In the genomic region with DNA sequence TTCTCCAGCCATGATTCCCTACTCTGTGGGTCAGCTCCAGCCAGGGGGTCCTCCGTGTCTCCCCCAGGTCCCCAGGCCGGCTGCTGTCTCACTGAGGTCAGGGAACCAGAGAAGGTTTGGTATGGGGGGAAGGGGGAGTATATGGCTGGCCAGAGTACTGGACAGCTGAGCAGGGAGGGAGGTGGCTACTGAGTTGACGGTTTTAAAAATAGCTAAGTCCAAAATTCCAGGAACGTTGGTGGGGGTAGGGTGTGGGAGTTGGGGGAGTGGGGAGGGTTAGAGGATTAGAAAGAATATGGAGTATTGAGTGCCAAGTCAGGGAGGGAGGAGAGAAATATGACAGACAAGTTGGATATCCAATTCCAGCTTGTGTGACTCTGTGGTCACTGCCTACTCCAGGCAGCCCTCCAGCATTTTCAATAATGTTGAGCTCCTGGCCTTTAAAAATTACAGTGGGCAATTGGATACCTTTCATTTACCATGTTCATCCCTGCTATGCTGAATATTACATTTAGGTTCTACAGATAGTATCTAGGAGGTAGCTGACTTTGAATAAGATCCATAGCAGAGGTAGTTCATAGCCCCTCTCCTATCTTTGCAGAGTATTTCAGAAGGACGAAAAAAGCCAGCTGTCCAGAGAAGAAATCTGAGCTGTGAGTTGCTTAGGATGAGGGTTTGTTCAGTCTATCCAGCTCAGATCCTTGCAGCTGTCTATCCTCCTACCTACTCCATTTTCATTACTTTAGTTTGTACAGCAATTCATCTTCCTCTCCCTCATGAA, we compare ENCODE assay signal across 20 cellular contexts. TPM values are rescaled to one million over a fixed set of nuclear protein-coding genes. Genes with fewer than 3 reads are reported as not detected.
A peak's percentile ranks its signal among the peaks of the same experiment; 100 is the strongest.
DNase-seq lines count a peak whose midpoint lies in the region; ATAC-seq and TF ChIP-seq lines count a peak whose summit lies in the region.
"Had no signal": no experiment of that assay in that cellular context is flagged by ENCODE, and none has a peak within 500 bp of the region (broad histone marks: within the 10 kb centered on the region; RNA-seq: fewer than 3 reads in every experiment).

A gene with protein sequence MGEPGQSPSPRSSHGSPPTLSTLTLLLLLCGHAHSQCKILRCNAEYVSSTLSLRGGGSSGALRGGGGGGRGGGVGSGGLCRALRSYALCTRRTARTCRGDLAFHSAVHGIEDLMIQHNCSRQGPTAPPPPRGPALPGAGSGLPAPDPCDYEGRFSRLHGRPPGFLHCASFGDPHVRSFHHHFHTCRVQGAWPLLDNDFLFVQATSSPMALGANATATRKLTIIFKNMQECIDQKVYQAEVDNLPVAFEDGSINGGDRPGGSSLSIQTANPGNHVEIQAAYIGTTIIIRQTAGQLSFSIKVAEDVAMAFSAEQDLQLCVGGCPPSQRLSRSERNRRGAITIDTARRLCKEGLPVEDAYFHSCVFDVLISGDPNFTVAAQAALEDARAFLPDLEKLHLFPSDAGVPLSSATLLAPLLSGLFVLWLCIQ (minus strand): TSS at position 114 of the 781 bp plus-strand sequence. CDS start 1,504 bp downstream, outside the sequence.

- no peak within 1 kb of the TSS for H3K4me3 ChIP-seq in CD8-positive, alpha-beta T cell (ENCODE audit: low read depth, low read length)
- H3K4me3 ChIP-seq in gastroesophageal sphincter: no peak within 1 kb of the TSS
- peak within 1 kb of the TSS; percentile 23 for H3K4me3 ChIP-seq in right cardiac atrium (ENCODE audit: low read length)
- peak within 1 kb of the TSS; percentile 72 for H3K4me3 ChIP-seq in psoas muscle
- H3K4me3 ChIP-seq: HAP-1 had no signal

- no peak for TF ChIP-seq EP300 in gastroesophageal sphincter (IDR thresholded peaks at IDR 0.05)

- no peaks in the 10 kb centered on the region for H3K79me1 ChIP-seq in H9 (ENCODE audit: insufficient read depth, low read depth, low read length, poor library complexity, severe bottlenecking)

- H3K18ac ChIP-seq in H9 (ENCODE audit: insufficient read length, low read depth, low read length): no peak within 1 kb of the TSS

- H4K20me1 ChIP-seq in H9 (ENCODE audit: control insufficient read depth, insufficient read depth, insufficient read length): no peaks in the 10 kb centered on the region

- no peaks in the 10 kb centered on the region for H3K36me3 ChIP-seq in CD8-positive, alpha-beta T cell (ENCODE audit: insufficient read depth, low read length)
- no peaks in the 10 kb centered on the region for H3K36me3 ChIP-seq in gastroesophageal sphincter
- peaks cover 0 to 14% of the 10 kb centered on the region in 2 donors for H3K36me3 ChIP-seq in psoas muscle (ENCODE audit: insufficient read depth in 1 of 2, low read depth in 1 of 2)
- H3K36me3 ChIP-seq: HAP-1 had no signal

- no peak within 1 kb of the TSS for H3K23ac ChIP-seq in H9 (ENCODE audit: insufficient read length, low read depth, low read length)

- WGBS in gastroesophageal sphincter (ENCODE audit: low coverage in 1 of 2), 2 donors: 51% methylated on average over 4 of the region's 5 CpGs; no CpG with 5 or more reads in 1 of the 2 donors
- 50% methylated on average over 5 of the region's 5 CpGs for WGBS in right cardiac atrium
- 19 to 25% (median 21%) methylated on average over 5 of the region's 5 CpGs for WGBS in psoas muscle, 3 donors
- WGBS in H9 (ENCODE audit: extremely low coverage, insufficient read length, low lambda C conversion rate): 100% methylated on average over 1 of the region's 5 CpGs

- H3K4me2 ChIP-seq in H9 (ENCODE audit: insufficient read depth, insufficient read length, low read length): no peak within 1 kb of the TSS

- no peak within 1 kb of the TSS for H2BK5ac ChIP-seq in H9 (ENCODE audit: insufficient read length, low read length)

- peak within 1 kb of the TSS; percentile 20 for H3K27ac Mint-ChIP-seq in CD8-positive, alpha-beta T cell
- H3K27ac Mint-ChIP-seq in H9: no peak within 1 kb of the TSS

- H3K23me2 ChIP-seq in H9 (ENCODE audit: insufficient read length, low read depth, low read length, poor library complexity, severe bottlenecking): peaks cover 6% of the 10 kb centered on the region

- H3K4me1 Mint-ChIP-seq in CD8-positive, alpha-beta T cell (ENCODE audit: low read depth): peaks cover 9% of the 10 kb centered on the region
- peaks cover 15 to 24% of the 10 kb centered on the region in 2 experiments for H3K4me1 Mint-ChIP-seq in H9

- no peak for ATAC-seq in CD8-positive, alpha-beta T cell
- ATAC-seq in gastroesophageal sphincter (peak; percentile 49), right cardiac atrium (peak; percentile 80 to 84), psoas muscle (peak; percentile 80 to 87 (median 84))

- no peak within 1 kb of the TSS for H3K4ac ChIP-seq in H9 (ENCODE audit: low read depth, low read length)

- H4K91ac ChIP-seq in H9 (ENCODE audit: insufficient read length, low read depth, low read length): no peak within 1 kb of the TSS

- H4K8ac ChIP-seq in H9 (replicated peaks; ENCODE audit: insufficient read length, low read depth, low read length): no peak within 1 kb of the TSS

- no peak within 1 kb of the TSS for H3T11ph ChIP-seq in H9 (ENCODE audit: low read length)

- no peaks in the 10 kb centered on the region for H3K79me2 ChIP-seq in H9 (ENCODE audit: insufficient read depth, low read length)

- H2AK5ac ChIP-seq in H9 (ENCODE audit: insufficient read length, low read length): no peak within 1 kb of the TSS

- H4K5ac ChIP-seq in H9 (ENCODE audit: insufficient read length, low read depth, low read length): no peak within 1 kb of the TSS

- H3K27me3 ChIP-seq in CD8-positive, alpha-beta T cell (ENCODE audit: insufficient read depth, low read length): peaks cover 10% of the 10 kb centered on the region
- H3K27me3 ChIP-seq in gastroesophageal sphincter (peaks cover 53% of the 10 kb centered on the region), right cardiac atrium (ENCODE audit: control insufficient read depth, insufficient read depth) (no peaks in the 10 kb centered on the region), psoas muscle (ENCODE audit: insufficient read depth in 3 of 3, low read length in 2 of 3) (no peaks in the 10 kb centered on the region), H9 (ENCODE audit: insufficient read depth, low read length) (peaks cover 10% of the 10 kb centered on the region; the same call in 1 of the 2 replicates)

- no peaks in the 10 kb centered on the region for H3K9me3 ChIP-seq in CD8-positive, alpha-beta T cell (ENCODE audit: low read length)
- H3K9me3 ChIP-seq in gastroesophageal sphincter (no peaks in the 10 kb centered on the region), right cardiac atrium (ENCODE audit: control insufficient read depth, low read length) (no peaks in the 10 kb centered on the region), psoas muscle (no peaks in the 10 kb centered on the region), H9 (ENCODE audit: control insufficient read depth, low read depth, low read length) (no peaks in the 10 kb centered on the region)
- H3K9me3 ChIP-seq: HAP-1 had no signal

- POLR2A ChIA-PET in CD8-positive, alpha-beta T cell (lab: Charles Lee): interaction anchor here (1.1 kb wide), 1 partner anchor 14 kb away, joined by 3 read pairs; no protein-coding TSS in a partner anchor

- H3K14ac ChIP-seq in H9 (ENCODE audit: insufficient read depth, low read length): no peak within 1 kb of the TSS

- H3K9me3 Mint-ChIP-seq in CD8-positive, alpha-beta T cell: no peaks in the 10 kb centered on the region
- no peaks in the 10 kb centered on the region for H3K9me3 Mint-ChIP-seq in H9

- H2BK15ac ChIP-seq in H9 (ENCODE audit: low read depth, low read length): no peak within 1 kb of the TSS

- H2BK120ac ChIP-seq in H9 (ENCODE audit: low read depth, low read length, poor library complexity, severe bottlenecking): no peak within 1 kb of the TSS

- H2AFZ ChIP-seq in H9 (ENCODE audit: low read length): no peak within 1 kb of the TSS

- DNase-seq in CD8-positive, alpha-beta T cell: no peak
- DNase-seq in right cardiac atrium: no peak
- peak; percentile 60 to 75 for DNase-seq in psoas muscle
- no peak for DNase-seq in H9
- DNase-seq in NCI-H524 (lab: John Stamatoyannopoulos, UW): no peak
- no peak for DNase-seq in ACHN
- DNase-seq in NCI-H2029 treated with DMSO at 0.1 percent for 48 hours (lab: John Stamatoyannopoulos, UW): no peak
- DNase-seq: COR-L47, DMS153, IMR-90, NCI-H1417 treated with DMSO at 0.1 percent for 48 hours, NCI-H2081, NCI-H2227 treated with DMSO at 0.1 percent for 48 hours, RPMI8226 had no signal

- in situ Hi-C loops in ACHN (cut with HindIII; ENCODE audit: low pct_ligation_motif_present, low pct_unique_long_range_greater_than_20kb, low sequenced_read_pairs): no loop called here

- H3K4me1 ChIP-seq in CD8-positive, alpha-beta T cell (ENCODE audit: insufficient read depth, low read length): no peaks in the 10 kb centered on the region
- H3K4me1 ChIP-seq in gastroesophageal sphincter (peaks cover 0 to 16% (median 8%) of the 10 kb centered on the region in 3 donors), right cardiac atrium (ENCODE audit: control insufficient read depth, insufficient read depth, low read length) (no peaks in the 10 kb centered on the region), psoas muscle (peaks cover 34% of the 10 kb centered on the region), H9 (ENCODE audit: insufficient read depth, low read length) (peaks cover 9% of the 10 kb centered on the region; the same call in 1 of the 2 replicates)

- CTCF ChIA-PET in CD8-positive, alpha-beta T cell (lab: Charles Lee): interaction anchor here (1.2 to 3.9 kb wide), 6 partner anchors 10 to 175 kb away, joined by 3 to 22 read pairs (median 7); a partner anchor contains a TSS

- H3K36me3 Mint-ChIP-seq in CD8-positive, alpha-beta T cell: no peaks in the 10 kb centered on the region
- H3K36me3 Mint-ChIP-seq in H9 (ENCODE audit: insufficient read depth in 1 of 3, low read depth in 3 of 3): no peaks in the 10 kb centered on the region

- TF ChIP-seq POLR2A in gastroesophageal sphincter (IDR thresholded peaks at IDR 0.05): no peak

- H2BK20ac ChIP-seq in H9 (ENCODE audit: low read depth, low read length, poor library complexity, severe bottlenecking): no peak within 1 kb of the TSS

- no peak within 1 kb of the TSS for H3K4me3 Mint-ChIP-seq in CD8-positive, alpha-beta T cell
- H3K4me3 Mint-ChIP-seq in H9: no peak within 1 kb of the TSS

- TF ChIP-seq CTCF in CD8-positive, alpha-beta T cell (IDR thresholded peaks at IDR 0.05): no peak
- TF ChIP-seq CTCF in gastroesophageal sphincter (IDR thresholded peaks at IDR 0.05) (no peak), psoas muscle (IDR thresholded peaks at IDR 0.05) (no peak), H9 (conservative IDR thresholded peaks at IDR 0.05) (no peak)

- H3K56ac ChIP-seq in H9 (ENCODE audit: insufficient read length, low read depth, low read length): no peak within 1 kb of the TSS

- no peak within 1 kb of the TSS for H3K9ac ChIP-seq in H9 (ENCODE audit: extremely low read depth, insufficient read length, low read length)

- no peak within 1 kb of the TSS for H3K27ac ChIP-seq in CD8-positive, alpha-beta T cell (ENCODE audit: low read depth, low read length)
- H3K27ac ChIP-seq in gastroesophageal sphincter (no peak within 1 kb of the TSS), right cardiac atrium (ENCODE audit: low read length) (peak within 1 kb of the TSS; percentile 79), psoas muscle (peak within 1 kb of the TSS; percentile 94), H9 (ENCODE audit: insufficient read length, low read depth, low read length) (no peak within 1 kb of the TSS)

- intact Hi-C loops in CD8-positive, alpha-beta T cell (cut with DNase I, micrococcal nuclease): no loop called here
- intact Hi-C loops in right cardiac atrium (cut with DNase I) (no loop called here), psoas muscle (cut with DNase I) (no loop called here)

- H3K27me3 Mint-ChIP-seq in CD8-positive, alpha-beta T cell (ENCODE audit: low read depth): peaks cover 37% of the 10 kb centered on the region
- peaks cover 49% of the 10 kb centered on the region for H3K27me3 Mint-ChIP-seq in H9 (ENCODE audit: low read depth)

- no peak within 1 kb of the TSS for H2BK12ac ChIP-seq in H9 (ENCODE audit: insufficient read length, low read depth, low read length)

RNA-seq across cellular contexts. Expression of the gene that starts here (rescaled TPM):
- total RNA-seq in CD8-positive, alpha-beta T cell: not detected
- under 1 TPM in 1 of 4 donors, not detected in 3; 0.77 TPM for total RNA-seq in gastroesophageal sphincter
- 100 to 1,000 TPM in 2 of 4 donors, 10 to 100 TPM in 2; 65.1 to 164 (median 97.1) TPM for total RNA-seq in right cardiac atrium
- polyA plus RNA-seq in right cardiac atrium: 116 TPM
- total RNA-seq in psoas muscle: 100 to 1,000 TPM; 240 to 354 (median 317) TPM
- polyA plus RNA-seq in psoas muscle: 100 to 1,000 TPM in 2 of 3 donors, 10 to 100 TPM in 1; 38.1 to 314 (median 168) TPM
- not detected in 2 replicates for total RNA-seq in H9 (2021)
- total RNA-seq: IMR-90, OCI-LY7, SK-MEL-5 had no signal
- polyA plus RNA-seq: AG04450, BJ, IMR-90 had no signal

Comparison
In these comparisons a context has a peak if more than half of its experiments do, and no peak if none do; other contexts are left out.
1. RNA of the gene that starts here (total RNA-seq): 240 to 354 TPM in psoas muscle and 65.1 to 164 TPM in right cardiac atrium; not detected in H9, not detected in CD8-positive, alpha-beta T cell and 0.77 TPM in gastroesophageal sphincter; every median in the first group is over 10 times any median in the second.
2. Peak in ATAC-seq in gastroesophageal sphincter; RNA of the gene not detected or under 1 TPM.
3. DNase-seq: peak in psoas muscle (2 of 2); none in CD8-positive, alpha-beta T cell (0 of 7), right cardiac atrium (0 of 3), H9 (single experiment), NCI-H524 (0 of 2), ACHN (single experiment) and NCI-H2029 treated with DMSO at 0.1 percent for 48 hours (single experiment).
4. H3K27ac ChIP-seq: peak in right cardiac atrium (single experiment) and psoas muscle (single experiment); none in CD8-positive, alpha-beta T cell (single experiment), gastroesophageal sphincter (0 of 4) and H9 (single experiment).
5. H3K4me3 ChIP-seq: peak in right cardiac atrium (single experiment) and psoas muscle (single experiment); none in CD8-positive, alpha-beta T cell (single experiment) and gastroesophageal sphincter (0 of 2).